Comparison of ENCODE assay signal across 8 cellular contexts in genomic region chr7:24819916-24820689, GRCh38.
DNase-seq lines count a peak whose midpoint lies in the region; ATAC-seq and TF ChIP-seq lines count a peak whose summit lies in the region.

No MANE protein-coding gene starts in this region.

- CTCF ChIA-PET in activated CD4-positive, alpha-beta T cell treated with anti-CD3 and anti-CD28 coated beads, Interleukin-2, amount 10 ng/mL, durations not matched to agents 7 days and 5 days (lab: Charles Lee): interaction anchor here (0.6 to 4.1 kb wide), 26 partner anchors 8 to 1172 kb away, joined by 3 to 28 read pairs (median 4); partner anchors contain the start of gene OSBPL3

- peaks cover 31% of the 10 kb centered on the region for H3K4me1 ChIP-seq in lower lobe of right lung

- H3K27me3 ChIP-seq in lower lobe of right lung (ENCODE audit: low read depth): no peaks in the 10 kb centered on the region

- peak overlapping the region; percentile 55 to 69 for H3K4me3 Mint-ChIP-seq in CD14-positive monocyte
- H3K4me3 Mint-ChIP-seq in activated CD4-positive, alpha-beta T cell treated with anti-CD3 and anti-CD28 coated beads, Interleukin-2, amount 10 ng/mL, durations not matched to agents 7 days and 5 days: peak overlapping the region; percentile 74

- peaks cover 16% of the 10 kb centered on the region for H3K36me3 ChIP-seq in lower lobe of right lung

- POLR2A ChIA-PET in activated CD4-positive, alpha-beta T cell treated with anti-CD3 and anti-CD28 coated beads, Interleukin-2, amount 10 ng/mL, durations not matched to agents 7 days and 5 days (lab: Charles Lee): interaction anchor here (1.6 kb wide), 2 partner anchors 159 to 250 kb away, joined by 3 to 9 read pairs; no protein-coding TSS in a partner anchor

- TF ChIP-seq CTCF in CD14-positive monocyte (IDR thresholded peaks at IDR 0.05) (peak; percentile 90), coronary artery (IDR thresholded peaks at IDR 0.05) (peak; percentile 67), lower lobe of right lung (IDR thresholded peaks at IDR 0.05) (peak; percentile 81)

- ATAC-seq in GM19372 (IDR thresholded peaks at IDR 0.05; ENCODE audit: low read depth, unreplicated experiment) (peak; percentile 58), HG03442 (IDR thresholded peaks at IDR 0.05; ENCODE audit: unreplicated experiment) (peak; percentile 58), lower lobe of right lung (peak; percentile 93 to 94)

- peak; percentile 75 for DNase-seq in CD14-positive monocyte (ENCODE audit: low spot score)
- peak; percentile 90 for DNase-seq in NCI-H510A treated with DMSO at 0.1 percent for 48 hours (lab: John Stamatoyannopoulos, UW)
- DNase-seq in activated CD4-positive, alpha-beta T cell treated with anti-CD3 and anti-CD28 coated beads, Interleukin-2, amount 10 ng/mL, durations not matched to agents 7 days and 5 days: peak; percentile 86
- peak; percentile 80 for DNase-seq in coronary artery (ENCODE audit: low spot score)
- DNase-seq in lower lobe of right lung: peak; percentile 80
- DNase-seq in stimulated activated CD8-positive, alpha-beta memory T cell treated with anti-CD3 and anti-CD28 coated beads, Interleukin-12 subunit alpha, Interleukin-12 subunit beta, amount 100 ng/mL, for 4 hours (ENCODE audit: low read depth): peak; percentile 37

- H3K9me3 ChIP-seq in lower lobe of right lung: no peaks in the 10 kb centered on the region

- peaks cover 16 to 25% of the 10 kb centered on the region in 2 donors for H3K36me3 Mint-ChIP-seq in CD14-positive monocyte
- peaks cover 62% of the 10 kb centered on the region for H3K36me3 Mint-ChIP-seq in activated CD4-positive, alpha-beta T cell treated with anti-CD3 and anti-CD28 coated beads, Interleukin-2, amount 10 ng/mL, durations not matched to agents 7 days and 5 days (ENCODE audit: low read depth)

- H3K4me1 Mint-ChIP-seq in CD14-positive monocyte: peaks cover 29% of the 10 kb centered on the region
- H3K4me1 Mint-ChIP-seq in activated CD4-positive, alpha-beta T cell treated with anti-CD3 and anti-CD28 coated beads, Interleukin-2, amount 10 ng/mL, durations not matched to agents 7 days and 5 days: peaks cover 56% of the 10 kb centered on the region

- no peaks in the 10 kb centered on the region for H3K9me3 Mint-ChIP-seq in CD14-positive monocyte
- no peaks in the 10 kb centered on the region for H3K9me3 Mint-ChIP-seq in activated CD4-positive, alpha-beta T cell treated with anti-CD3 and anti-CD28 coated beads, Interleukin-2, amount 10 ng/mL, durations not matched to agents 7 days and 5 days

- no peaks in the 10 kb centered on the region for H3K27me3 Mint-ChIP-seq in CD14-positive monocyte (ENCODE audit: low read depth in 3 of 3)
- no peaks in the 10 kb centered on the region for H3K27me3 Mint-ChIP-seq in activated CD4-positive, alpha-beta T cell treated with anti-CD3 and anti-CD28 coated beads, Interleukin-2, amount 10 ng/mL, durations not matched to agents 7 days and 5 days

- intact Hi-C loops in CD14-positive monocyte (cut with micrococcal nuclease): loop anchor here (5.0 kb wide), 2 partner anchors 162 to 272 kb away; partner anchors contain the start of gene OSBPL3 (in 1 of the 2)
- intact Hi-C loops in lower lobe of right lung (cut with DNase I): loop anchor here (10.0 kb wide), 2 partner anchors 245 to 275 kb away; no protein-coding TSS in a partner anchor

- H3K27ac ChIP-seq in coronary artery (no peak overlapping the region), lower lobe of right lung (peak overlapping the region; percentile 70)

- no peak overlapping the region for H3K4me3 ChIP-seq in coronary artery
- H3K4me3 ChIP-seq in lower lobe of right lung: no peak overlapping the region

- peak overlapping the region; percentile 89 to 98 (median 97) for H3K27ac Mint-ChIP-seq in CD14-positive monocyte
- peak overlapping the region; percentile 97 for H3K27ac Mint-ChIP-seq in activated CD4-positive, alpha-beta T cell treated with anti-CD3 and anti-CD28 coated beads, Interleukin-2, amount 10 ng/mL, durations not matched to agents 7 days and 5 days

Comparison
In these comparisons a context has a peak if more than half of its experiments do, and no peak if none do; other contexts are left out.
1. DNase-seq: peak in every context shown above with its lines; median percentile 90 in NCI-H510A treated with DMSO at 0.1 percent for 48 hours; 86 in activated CD4-positive, alpha-beta T cell treated with anti-CD3 and anti-CD28 coated beads, Interleukin-2, amount 10 ng/mL, durations not matched to agents 7 days and 5 days; 80 in coronary artery; 80 in lower lobe of right lung; 75 in CD14-positive monocyte; 37 in stimulated activated CD8-positive, alpha-beta memory T cell treated with anti-CD3 and anti-CD28 coated beads, Interleukin-12 subunit alpha, Interleukin-12 subunit beta, amount 100 ng/mL, for 4 hours.